ENCODE assay signal across 9 cellular contexts in the genomic region with DNA sequence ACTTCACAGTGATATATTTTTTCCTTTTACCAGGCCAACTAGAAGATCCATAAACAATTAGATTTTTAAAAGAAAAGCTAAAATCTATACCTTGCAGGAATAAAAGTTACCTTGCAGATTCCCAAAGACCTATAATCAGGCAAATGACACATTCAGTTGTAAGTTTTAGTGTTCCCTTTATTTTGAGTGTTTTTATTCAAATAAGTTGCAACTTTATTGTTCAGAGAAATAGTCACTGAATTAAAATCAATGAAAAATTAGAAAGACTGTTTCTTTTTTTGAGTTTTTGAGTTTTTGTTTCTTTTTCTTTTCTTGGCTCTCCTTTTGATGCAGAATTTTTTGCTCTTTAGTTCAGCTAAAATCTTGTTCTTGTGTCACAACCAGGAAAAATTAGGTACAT.
"Had no signal": no experiment of that assay in that cellular context is flagged by ENCODE, and none has a peak within 500 bp of the region (broad histone marks: within the 10 kb centered on the region; RNA-seq: fewer than 3 reads in every experiment).

No MANE protein-coding gene starts in this region.

- FAIRE-seq: HepG2 had no signal

- DNase-seq: GM23248, GOT3, H7, HFFc6 had no signal

- H3K4me1 ChIP-seq: HAP-1 had no signal

- H3K9me3 ChIP-seq: HAP-1 had no signal

- H3K4me3 ChIP-seq: GM23248, HAP-1 had no signal

- H3K9me3 Mint-ChIP-seq: HFFc6, IgD-negative memory B cell had no signal

- H2AFZ ChIP-seq: GM23248 had no signal

- H3K4me3 Mint-ChIP-seq: HFFc6, IgD-negative memory B cell had no signal

- H3K9ac ChIP-seq: GM23248 had no signal

- ATAC-seq: HCT116, HepG2 had no signal

- H3K36me3 ChIP-seq: HAP-1 had no signal

- H3K27ac Mint-ChIP-seq: HFFc6, IgD-negative memory B cell had no signal

- H3K27ac ChIP-seq: GM23248, HL-60 had no signal
